ENCODE assay signal across 2 cellular contexts in genomic region chr7:13948019-13948781, GRCh38.
A peak's percentile ranks its signal among the peaks of the same experiment; 100 is the strongest.
TF ChIP-seq lines count a peak whose summit lies in the region.

No MANE protein-coding gene starts in this region.

TF ChIP-seq in SK-N-SH, 30 proteins besides CTCF, POLR2A, EP300 and RAD21:
- TF ChIP-seq, protein P1, sequence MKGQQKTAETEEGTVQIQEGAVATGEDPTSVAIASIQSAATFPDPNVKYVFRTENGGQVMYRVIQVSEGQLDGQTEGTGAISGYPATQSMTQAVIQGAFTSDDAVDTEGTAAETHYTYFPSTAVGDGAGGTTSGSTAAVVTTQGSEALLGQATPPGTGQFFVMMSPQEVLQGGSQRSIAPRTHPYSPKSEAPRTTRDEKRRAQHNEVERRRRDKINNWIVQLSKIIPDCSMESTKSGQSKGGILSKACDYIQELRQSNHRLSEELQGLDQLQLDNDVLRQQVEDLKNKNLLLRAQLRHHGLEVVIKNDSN (IDR thresholded peaks at IDR 0.05; ENCODE audit: borderline replicate concordance, low read depth): no peak
- TF ChIP-seq FOSL2 (IDR thresholded peaks at IDR 0.05; ENCODE audit: borderline replicate concordance, low read depth): no peak
- TF ChIP-seq TCF12 (IDR thresholded peaks at IDR 0.05): no peak
- TF ChIP-seq GATA2 (CRISPR knock-in tag; IDR thresholded peaks at IDR 0.05): 0 out of 2 replicates have a peak, but pooled peaks have one; percentile 10
- TF ChIP-seq MEF2A (IDR thresholded peaks at IDR 0.05; ENCODE audit: borderline replicate concordance, low read depth): no peak
- TF ChIP-seq REST (IDR thresholded peaks at IDR 0.05; ENCODE audit: low read depth, low read length): no peak

TF ChIP-seq in SK-N-SH treated with all-trans-retinoic acid at 6 μM for 48 hours, 23 proteins besides CTCF, POLR2A, EP300 and RAD21:
- TF ChIP-seq TOX (CRISPR knock-in tag; IDR thresholded peaks at IDR 0.05; ENCODE audit: borderline replicate concordance): no peak
- no peak for TF ChIP-seq TCF4 (CRISPR knock-in tag; IDR thresholded peaks at IDR 0.05; ENCODE audit: borderline replicate concordance)
- TF ChIP-seq ZFP3 (CRISPR knock-in tag; IDR thresholded peaks at IDR 0.05): no peak
- TF ChIP-seq OSR1 (CRISPR knock-in tag; IDR thresholded peaks at IDR 0.05): no peak
- TF ChIP-seq ZNF565 (CRISPR knock-in tag; conservative IDR thresholded peaks at IDR 0.05; ENCODE audit: low read depth): no peak
- TF ChIP-seq, protein P2, sequence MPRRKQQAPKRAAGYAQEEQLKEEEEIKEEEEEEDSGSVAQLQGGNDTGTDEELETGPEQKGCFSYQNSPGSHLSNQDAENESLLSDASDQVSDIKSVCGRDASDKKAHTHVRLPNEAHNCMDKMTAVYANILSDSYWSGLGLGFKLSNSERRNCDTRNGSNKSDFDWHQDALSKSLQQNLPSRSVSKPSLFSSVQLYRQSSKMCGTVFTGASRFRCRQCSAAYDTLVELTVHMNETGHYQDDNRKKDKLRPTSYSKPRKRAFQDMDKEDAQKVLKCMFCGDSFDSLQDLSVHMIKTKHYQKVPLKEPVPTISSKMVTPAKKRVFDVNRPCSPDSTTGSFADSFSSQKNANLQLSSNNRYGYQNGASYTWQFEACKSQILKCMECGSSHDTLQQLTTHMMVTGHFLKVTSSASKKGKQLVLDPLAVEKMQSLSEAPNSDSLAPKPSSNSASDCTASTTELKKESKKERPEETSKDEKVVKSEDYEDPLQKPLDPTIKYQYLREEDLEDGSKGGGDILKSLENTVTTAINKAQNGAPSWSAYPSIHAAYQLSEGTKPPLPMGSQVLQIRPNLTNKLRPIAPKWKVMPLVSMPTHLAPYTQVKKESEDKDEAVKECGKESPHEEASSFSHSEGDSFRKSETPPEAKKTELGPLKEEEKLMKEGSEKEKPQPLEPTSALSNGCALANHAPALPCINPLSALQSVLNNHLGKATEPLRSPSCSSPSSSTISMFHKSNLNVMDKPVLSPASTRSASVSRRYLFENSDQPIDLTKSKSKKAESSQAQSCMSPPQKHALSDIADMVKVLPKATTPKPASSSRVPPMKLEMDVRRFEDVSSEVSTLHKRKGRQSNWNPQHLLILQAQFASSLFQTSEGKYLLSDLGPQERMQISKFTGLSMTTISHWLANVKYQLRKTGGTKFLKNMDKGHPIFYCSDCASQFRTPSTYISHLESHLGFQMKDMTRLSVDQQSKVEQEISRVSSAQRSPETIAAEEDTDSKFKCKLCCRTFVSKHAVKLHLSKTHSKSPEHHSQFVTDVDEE (CRISPR knock-in tag; IDR thresholded peaks at IDR 0.05): no peak
- no peak for TF ChIP-seq CSDC2 (CRISPR knock-in tag; IDR thresholded peaks at IDR 0.05)
- TF ChIP-seq, protein P3, sequence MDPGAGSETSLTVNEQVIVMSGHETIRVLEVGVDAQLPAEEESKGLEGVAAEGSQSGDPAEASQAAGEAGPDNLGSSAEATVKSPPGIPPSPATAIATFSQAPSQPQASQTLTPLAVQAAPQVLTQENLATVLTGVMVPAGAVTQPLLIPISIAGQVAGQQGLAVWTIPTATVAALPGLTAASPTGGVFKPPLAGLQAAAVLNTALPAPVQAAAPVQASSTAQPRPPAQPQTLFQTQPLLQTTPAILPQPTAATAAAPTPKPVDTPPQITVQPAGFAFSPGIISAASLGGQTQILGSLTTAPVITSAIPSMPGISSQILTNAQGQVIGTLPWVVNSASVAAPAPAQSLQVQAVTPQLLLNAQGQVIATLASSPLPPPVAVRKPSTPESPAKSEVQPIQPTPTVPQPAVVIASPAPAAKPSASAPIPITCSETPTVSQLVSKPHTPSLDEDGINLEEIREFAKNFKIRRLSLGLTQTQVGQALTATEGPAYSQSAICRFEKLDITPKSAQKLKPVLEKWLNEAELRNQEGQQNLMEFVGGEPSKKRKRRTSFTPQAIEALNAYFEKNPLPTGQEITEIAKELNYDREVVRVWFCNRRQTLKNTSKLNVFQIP (CRISPR knock-in tag; IDR thresholded peaks at IDR 0.05; ENCODE audit: borderline replicate concordance, low read depth): no peak
- no peak for TF ChIP-seq ZC3H10 (CRISPR knock-in tag; IDR thresholded peaks at IDR 0.05)
- TF ChIP-seq ZNF8 (CRISPR knock-in tag; IDR thresholded peaks at IDR 0.05): no peak
- no peak for TF ChIP-seq ZFP30 (CRISPR knock-in tag; IDR thresholded peaks at IDR 0.05)
- no peak for TF ChIP-seq CREB5 (CRISPR knock-in tag; IDR thresholded peaks at IDR 0.05; ENCODE audit: low read depth)
- TF ChIP-seq PPARA (CRISPR knock-in tag; IDR thresholded peaks at IDR 0.05; ENCODE audit: borderline replicate concordance): no peak
- no peak for TF ChIP-seq ESRRG (CRISPR knock-in tag; IDR thresholded peaks at IDR 0.05)
